10 cellular contexts compared by ENCODE assay signal in the genomic region with DNA sequence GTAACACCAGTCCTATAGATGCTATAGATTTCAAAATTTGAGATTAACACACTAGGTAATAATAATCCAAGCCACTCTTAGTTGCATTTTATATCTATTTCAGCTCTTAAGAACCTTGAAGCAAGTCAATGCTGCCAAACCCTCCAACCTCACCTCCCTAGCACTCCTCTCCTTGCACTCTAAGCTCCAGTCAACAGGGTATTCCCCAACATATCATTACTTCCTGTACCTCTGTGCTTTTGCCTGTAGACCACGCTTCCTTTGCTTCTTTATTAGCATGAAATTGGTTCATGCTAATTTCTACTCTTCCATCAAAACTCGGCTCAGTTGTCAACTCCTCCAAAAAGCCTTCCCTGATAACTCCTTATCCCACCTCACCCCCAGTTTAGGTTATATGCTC. TPM values are rescaled to one million over a fixed set of nuclear protein-coding genes. Genes with fewer than 3 reads are reported as not detected.
"Had no signal": no experiment of that assay in that cellular context is flagged by ENCODE, and none has a peak within 500 bp of the region (broad histone marks: within the 10 kb centered on the region; RNA-seq: fewer than 3 reads in every experiment).

No MANE protein-coding gene starts in this region.

- H3K27ac Mint-ChIP-seq: GM23338, H9, IgD-negative memory B cell had no signal

- H3K27me3 Mint-ChIP-seq: IgD-negative memory B cell had no signal

- DNase-seq: H9, HCEC 1CT, KBM-7 had no signal

- ATAC-seq: GM23338 had no signal

- H3K4me1 Mint-ChIP-seq: GM23338, H9, IgD-negative memory B cell had no signal

- H3K9me3 Mint-ChIP-seq: GM23338, H9, IgD-negative memory B cell had no signal

- FAIRE-seq: H1, H54, HepG2 had no signal

- H3K27ac ChIP-seq: KMS-11 had no signal

- H3K4me3 ChIP-seq: GM23338 had no signal

- H3K4me3 Mint-ChIP-seq: GM23338, H9, IgD-negative memory B cell had no signal

RNA-seq across cellular contexts. Expression of a gene that starts 26.0 kb away (rescaled TPM):
- total RNA-seq: H1, H9, HepG2, HT1080 had no signal
- polyA plus RNA-seq: GM23338, HepG2 had no signal
